ENCODE assay signal across 16 cellular contexts in the genomic region with DNA sequence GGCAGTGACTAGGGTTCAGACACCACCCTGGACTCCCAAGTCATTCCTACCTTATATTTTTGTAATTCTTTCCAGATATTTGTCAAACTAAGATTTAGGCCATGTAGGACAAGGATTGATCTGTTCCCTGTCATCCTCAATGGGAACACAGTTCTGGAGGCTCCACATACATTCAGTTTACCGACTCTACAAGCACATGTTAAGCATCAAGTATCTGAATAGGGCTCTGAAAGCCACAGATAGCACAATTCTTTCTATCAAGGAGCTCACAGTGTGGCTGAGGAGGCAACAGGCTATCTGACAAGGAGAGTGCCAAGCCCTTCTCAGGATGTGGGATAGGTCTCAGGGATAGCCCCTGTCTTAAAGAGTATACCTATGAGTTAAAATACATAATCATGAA. TPM values are rescaled to one million over a fixed set of nuclear protein-coding genes. Genes with fewer than 3 reads are reported as not detected.
"Had no signal": no experiment of that assay in that cellular context is flagged by ENCODE, and none has a peak within 500 bp of the region (broad histone marks: within the 10 kb centered on the region; RNA-seq: fewer than 3 reads in every experiment).

No MANE protein-coding gene starts in this region.

- H3K9me3 ChIP-seq: body of pancreas, esophagus muscularis mucosa, stomach, thoracic aorta had no signal

- H3K79me2 ChIP-seq: parathyroid adenoma had no signal

- H3K9me3 Mint-ChIP-seq: activated naive CD4-positive, alpha-beta T cell treated with anti-CD3 and anti-CD28 coated beads, Interleukin-2, amount 50 U/mL, for 24 hours; endodermal cell had no signal

- H3K4me1 ChIP-seq: parathyroid adenoma had no signal

- DNase-seq: body of pancreas, dermis blood vessel endothelial cell, endodermal cell, foreskin fibroblast, head of caudate nucleus, mesendoderm, stomach had no signal

- H3K27ac ChIP-seq: parathyroid adenoma, thoracic aorta had no signal

- H3K9ac ChIP-seq: parathyroid adenoma had no signal

- H3K4me3 Mint-ChIP-seq: activated naive CD4-positive, alpha-beta T cell treated with anti-CD3 and anti-CD28 coated beads, Interleukin-2, amount 50 U/mL, for 24 hours; endodermal cell; neural crest cell had no signal

- H3K36me3 ChIP-seq: esophagus muscularis mucosa, stomach, thoracic aorta had no signal

- ATAC-seq: activated CD4-positive, CD25-positive, alpha-beta regulatory T cell treated with anti-CD3 and anti-CD28 coated beads, Interleukin-2, amount 50 U/mL, for 24 hours; body of pancreas; left lobe of liver had no signal

- H3K27ac Mint-ChIP-seq: activated naive CD4-positive, alpha-beta T cell treated with anti-CD3 and anti-CD28 coated beads, Interleukin-2, amount 50 U/mL, for 24 hours; endodermal cell had no signal

- H3K4me3 ChIP-seq: body of pancreas, esophagus muscularis mucosa, skin epidermis, stomach, thoracic aorta had no signal

- H3K27me3 ChIP-seq: body of pancreas, esophagus muscularis mucosa, stomach had no signal

- H3K27me3 Mint-ChIP-seq: activated naive CD4-positive, alpha-beta T cell treated with anti-CD3 and anti-CD28 coated beads, Interleukin-2, amount 50 U/mL, for 24 hours had no signal

- H3K4me1 Mint-ChIP-seq: activated naive CD4-positive, alpha-beta T cell treated with anti-CD3 and anti-CD28 coated beads, Interleukin-2, amount 50 U/mL, for 24 hours; endodermal cell had no signal

- FAIRE-seq: islet of Langerhans had no signal

- H3K36me3 Mint-ChIP-seq: activated naive CD4-positive, alpha-beta T cell treated with anti-CD3 and anti-CD28 coated beads, Interleukin-2, amount 50 U/mL, for 24 hours had no signal

- H2AFZ ChIP-seq: parathyroid adenoma had no signal

RNA-seq across cellular contexts. Expression of gene CXCL8, which starts 37.0 kb away (rescaled TPM):
- total RNA-seq: endodermal cell, neural crest cell had no signal
